ENCODE assay signal across 1 cellular context in the genomic region with DNA sequence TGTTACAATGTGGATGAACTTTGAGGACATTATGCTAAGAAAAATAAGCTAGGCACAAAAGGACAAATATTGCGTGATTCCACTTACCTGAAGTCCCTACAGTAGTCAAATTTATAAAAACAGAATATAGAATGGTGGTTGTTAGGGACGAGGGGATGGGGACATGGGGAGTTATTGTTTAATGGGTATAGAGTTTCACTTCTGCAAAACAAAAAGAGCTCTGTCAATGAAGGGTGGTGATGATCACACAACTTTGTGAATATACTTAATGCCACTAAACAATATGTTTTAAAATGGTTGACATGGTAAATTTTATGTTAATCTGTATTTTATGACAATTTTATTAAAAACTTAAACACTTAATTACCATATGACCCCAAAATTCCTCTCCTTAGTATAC.
TF ChIP-seq lines count a peak whose summit lies in the region.

No MANE protein-coding gene starts in this region.

TF ChIP-seq in HepG2, 621 proteins besides CTCF, POLR2A, EP300 and RAD21:
- no peak for TF ChIP-seq HES4 (CRISPR knock-in tag; IDR thresholded peaks at IDR 0.05; ENCODE audit: borderline replicate concordance)
- TF ChIP-seq TARDBP (CRISPR knock-in tag; IDR thresholded peaks at IDR 0.05), result no peak
- peak; percentile 35 for TF ChIP-seq HNRNPK (IDR thresholded peaks at IDR 0.05; ENCODE audit: low read depth, low read length, poor library complexity, severe bottlenecking)
